ENCODE assay signal across 17 cellular contexts in genomic region chr14:33805593-33805992, GRCh38.
"Had no signal": no experiment of that assay in that cellular context is flagged by ENCODE, and none has a peak within 500 bp of the region (broad histone marks: within the 10 kb centered on the region; RNA-seq: fewer than 3 reads in every experiment).

No MANE protein-coding gene starts in this region.

- DNase-seq: effector memory CD4-positive, alpha-beta T cell; kidney; left cardiac atrium; left ventricle myocardium inferior; lower lobe of right lung; mesenchymal stem cell; naive B cell; small intestine; stimulated activated CD4-positive, alpha-beta T cell treated with anti-CD3 and anti-CD28 coated beads, Interleukin-12 subunit alpha, Interleukin-12 subunit beta, amount 100 ng/mL, for 4 hours; stimulated activated CD4-positive, alpha-beta T cell treated with anti-CD3 and anti-CD28 coated beads, Interleukin-2, amount 100 ng/mL, for 48 hours; stimulated activated CD8-positive, alpha-beta memory T cell treated with anti-CD3 and anti-CD28 coated beads, Interleukin-4, amount 100 ng/mL, for 48 hours; stimulated activated naive CD8-positive, alpha-beta T cell treated with anti-CD3 and anti-CD28 coated beads, Interleukin-15, Interleukin-2, amounts not matched to agents 100 U/mL and 50 U/mL, for 24 hours; tibial artery; upper lobe of left lung; uterus had no signal

- ATAC-seq: gastroesophageal sphincter; left cardiac atrium; lower lobe of right lung; stimulated activated effector memory CD8-positive, alpha-beta T cell treated with anti-CD3 and anti-CD28 coated beads, Interleukin-12 subunit alpha, Interleukin-12 subunit beta, amount 100 ng/mL, for 72 hours; stimulated activated naive CD8-positive, alpha-beta T cell treated with anti-CD3 and anti-CD28 coated beads, Interleukin-15, Interleukin-2, amounts not matched to agents 100 U/mL and 50 U/mL, for 24 hours had no signal
